9 cellular contexts compared by ENCODE assay signal in the genomic region with DNA sequence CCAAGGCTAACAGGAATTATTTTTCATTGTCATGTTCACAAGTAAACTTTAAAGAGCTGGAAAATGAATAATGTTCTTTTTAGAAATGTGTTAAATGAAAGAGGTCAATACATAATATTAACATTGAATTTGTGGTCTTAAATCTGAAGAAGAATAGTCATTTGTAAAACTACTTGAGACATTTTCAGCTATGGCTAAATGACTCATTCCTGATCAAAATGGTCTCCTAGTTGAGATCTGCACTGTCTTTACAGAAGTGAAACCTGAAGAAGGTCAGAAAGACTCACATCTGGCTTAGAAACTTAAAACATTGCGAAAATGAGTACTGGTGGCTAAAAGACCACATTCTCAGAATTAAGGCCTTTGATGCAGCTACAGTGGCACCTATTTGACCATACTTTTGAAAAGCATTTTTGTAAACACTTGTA. TPM values are rescaled to one million over a fixed set of nuclear protein-coding genes. Genes with fewer than 3 reads are reported as not detected.
A peak's percentile ranks its signal among the peaks of the same experiment; 100 is the strongest.
DNase-seq lines count a peak whose midpoint lies in the region; ATAC-seq and TF ChIP-seq lines count a peak whose summit lies in the region.
"Had no signal": no experiment of that assay in that cellular context is flagged by ENCODE, and none has a peak within 500 bp of the region (broad histone marks: within the 10 kb centered on the region; RNA-seq: fewer than 3 reads in every experiment).

No MANE protein-coding gene starts in this region.

- peaks cover 54% of the 10 kb centered on the region for H3K4me1 Mint-ChIP-seq in activated CD4-positive, alpha-beta T cell treated with anti-CD3 and anti-CD28 coated beads, Interleukin-2, amount 10 ng/mL, durations not matched to agents 24 days and 14 days
- H3K4me1 Mint-ChIP-seq in stimulated activated effector memory CD8-positive, alpha-beta T cell treated with anti-CD3 and anti-CD28 coated beads, Interleukin-12 subunit alpha, Interleukin-12 subunit beta, amount 100 ng/mL, for 72 hours: peaks cover 62% of the 10 kb centered on the region

- ATAC-seq in HG02973 (IDR thresholded peaks at IDR 0.05; ENCODE audit: unreplicated experiment): peak; percentile 83
- ATAC-seq in stimulated activated effector memory CD8-positive, alpha-beta T cell treated with anti-CD3 and anti-CD28 coated beads, Interleukin-12 subunit alpha, Interleukin-12 subunit beta, amount 100 ng/mL, for 72 hours: peak; percentile 85

- peaks cover 86% of the 10 kb centered on the region for H3K79me2 ChIP-seq in SU-DHL-6 (ENCODE audit: insufficient read depth, low read length)

- peak overlapping the region; percentile 81 for H3K27ac ChIP-seq in SU-DHL-6 (ENCODE audit: low read depth, low read length)

- H3K9ac ChIP-seq in SU-DHL-6 (ENCODE audit: low read length): peak overlapping the region; percentile 41

- no peaks in the 10 kb centered on the region for H4K20me1 ChIP-seq in SU-DHL-6 (ENCODE audit: low read depth, low read length)

- no peaks in the 10 kb centered on the region for H3K9me3 ChIP-seq in SU-DHL-6 (ENCODE audit: insufficient read depth, low read length)
- H3K9me3 ChIP-seq: upper lobe of left lung had no signal

- H3K4me2 ChIP-seq in SU-DHL-6 (ENCODE audit: low read depth, low read length, poor library complexity, severe bottlenecking): peak overlapping the region; percentile 77

- H3K27ac Mint-ChIP-seq in activated CD4-positive, alpha-beta T cell treated with anti-CD3 and anti-CD28 coated beads, Interleukin-2, amount 10 ng/mL, durations not matched to agents 24 days and 14 days: peak overlapping the region; percentile 68
- peak overlapping the region; percentile 93 for H3K27ac Mint-ChIP-seq in stimulated activated effector memory CD8-positive, alpha-beta T cell treated with anti-CD3 and anti-CD28 coated beads, Interleukin-12 subunit alpha, Interleukin-12 subunit beta, amount 100 ng/mL, for 72 hours

- intact Hi-C loops in activated CD4-positive, alpha-beta T cell treated with anti-CD3 and anti-CD28 coated beads, Interleukin-2, amount 10 ng/mL, durations not matched to agents 24 days and 14 days (cut with micrococcal nuclease): loop anchor here (1.0 to 10.0 kb wide), 5 partner anchors 16 to 1926 kb away; no protein-coding TSS in a partner anchor
- intact Hi-C loops in lower leg skin (cut with DNase I; ENCODE audit: low total_unique reads): no loop called here

- WGBS in lower leg skin, 2 donors: 74 to 82% methylated on average over 1 of the region's 1 CpG

- H3K4me3 ChIP-seq in SU-DHL-6 (ENCODE audit: insufficient read depth, low read length, poor library complexity, severe bottlenecking): peak overlapping the region; percentile 38
- H3K4me3 ChIP-seq in lower leg skin (ENCODE audit: low read depth, poor library complexity, severe bottlenecking): no peak overlapping the region
- H3K4me3 ChIP-seq: upper lobe of left lung had no signal

- no peak for TF ChIP-seq POLR2A in lower leg skin (IDR thresholded peaks at IDR 0.05)

- peaks cover 45% of the 10 kb centered on the region for H3K36me3 ChIP-seq in SU-DHL-6 (ENCODE audit: low read length)

- peak overlapping the region; percentile 4 for H2AFZ ChIP-seq in SU-DHL-6 (ENCODE audit: low read depth, low read length, severe bottlenecking)

- no peaks in the 10 kb centered on the region for H3K27me3 Mint-ChIP-seq in activated CD4-positive, alpha-beta T cell treated with anti-CD3 and anti-CD28 coated beads, Interleukin-2, amount 10 ng/mL, durations not matched to agents 24 days and 14 days

- peaks cover 5% of the 10 kb centered on the region for H3K9me3 Mint-ChIP-seq in activated CD4-positive, alpha-beta T cell treated with anti-CD3 and anti-CD28 coated beads, Interleukin-2, amount 10 ng/mL, durations not matched to agents 24 days and 14 days
- no peaks in the 10 kb centered on the region for H3K9me3 Mint-ChIP-seq in stimulated activated effector memory CD8-positive, alpha-beta T cell treated with anti-CD3 and anti-CD28 coated beads, Interleukin-12 subunit alpha, Interleukin-12 subunit beta, amount 100 ng/mL, for 72 hours

- no peaks in the 10 kb centered on the region for H3K27me3 ChIP-seq in SU-DHL-6 (ENCODE audit: low read length)
- H3K27me3 ChIP-seq: upper lobe of left lung had no signal

- TF ChIP-seq CTCF in SU-DHL-6 (IDR thresholded peaks at IDR 0.05; ENCODE audit: insufficient read depth, low read length, poor library complexity, severe bottlenecking): no peak
- TF ChIP-seq CTCF in lower leg skin (IDR thresholded peaks at IDR 0.05): no peak

- H3K4me3 Mint-ChIP-seq in activated CD4-positive, alpha-beta T cell treated with anti-CD3 and anti-CD28 coated beads, Interleukin-2, amount 10 ng/mL, durations not matched to agents 24 days and 14 days: peak overlapping the region; percentile 36
- peak overlapping the region; percentile 79 for H3K4me3 Mint-ChIP-seq in stimulated activated effector memory CD8-positive, alpha-beta T cell treated with anti-CD3 and anti-CD28 coated beads, Interleukin-12 subunit alpha, Interleukin-12 subunit beta, amount 100 ng/mL, for 72 hours

- DNase-seq in activated CD4-positive, alpha-beta T cell treated with anti-CD3 and anti-CD28 coated beads, Interleukin-2, amount 10 ng/mL, durations not matched to agents 24 days and 14 days: peak; percentile 63
- no peak for DNase-seq in activated CD4-positive, alpha-beta T cell treated with anti-CD3 and anti-CD28 coated beads for 48 hours
- DNase-seq in stimulated activated effector memory CD8-positive, alpha-beta T cell treated with anti-CD3 and anti-CD28 coated beads, Interleukin-12 subunit alpha, Interleukin-12 subunit beta, amount 100 ng/mL, for 72 hours (ENCODE audit: low spot score in 2 of 2): no peak
- DNase-seq in NCI-H2107 treated with DMSO at 0.1 percent for 48 hours (lab: John Stamatoyannopoulos, UW; ENCODE audit: unreplicated experiment) (no peak), lower leg skin (ENCODE audit: low spot score in 2 of 2) (no peak), AG08395 (ENCODE audit: low spot score) (no peak)
- DNase-seq: upper lobe of left lung had no signal

- H3K9me2 ChIP-seq in SU-DHL-6 (replicated peaks; ENCODE audit: insufficient read depth, low read length): no peaks in the 10 kb centered on the region

- H3K36me3 Mint-ChIP-seq in activated CD4-positive, alpha-beta T cell treated with anti-CD3 and anti-CD28 coated beads, Interleukin-2, amount 10 ng/mL, durations not matched to agents 24 days and 14 days (ENCODE audit: low read depth): peaks cover 76% of the 10 kb centered on the region
- H3K36me3 Mint-ChIP-seq in stimulated activated effector memory CD8-positive, alpha-beta T cell treated with anti-CD3 and anti-CD28 coated beads, Interleukin-12 subunit alpha, Interleukin-12 subunit beta, amount 100 ng/mL, for 72 hours: peaks cover 96% of the 10 kb centered on the region

- H3F3A ChIP-seq in SU-DHL-6 (ENCODE audit: insufficient read depth): peaks cover 17% of the 10 kb centered on the region

RNA-seq across cellular contexts. Expression of gene PIK3CG, which starts 5.9 kb away (rescaled TPM):
- total RNA-seq in activated CD4-positive, alpha-beta T cell treated with anti-CD3 and anti-CD28 coated beads, Interleukin-2, amount 10 ng/mL, durations not matched to agents 24 days and 14 days: 28.1 and 29.2 TPM in 2 replicates
- 1 to 10 TPM; 2.0 to 3.2 (median 2.4) TPM for total RNA-seq in lower leg skin
